In the genomic region with DNA sequence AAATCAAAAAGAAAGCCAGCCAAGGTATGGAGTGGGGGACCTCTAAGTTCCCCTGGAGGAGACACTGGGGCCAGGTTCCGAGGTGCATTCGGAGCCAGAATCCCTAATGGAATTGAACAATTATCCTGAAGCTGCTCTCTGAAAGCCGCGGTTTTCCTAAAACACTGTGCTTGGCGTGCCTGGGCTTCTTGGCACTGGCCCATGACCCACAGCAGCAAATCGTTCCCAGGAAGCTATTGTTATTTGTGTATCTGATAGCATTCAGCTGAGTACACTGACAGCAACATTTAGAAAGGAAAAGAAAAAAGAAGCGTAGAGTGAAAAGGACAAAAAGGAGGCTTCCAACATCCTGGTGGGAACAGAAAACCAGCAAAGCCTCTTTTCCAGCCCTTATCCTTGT, we compare ENCODE assay signal across 1 cellular context.
TF ChIP-seq lines count a peak whose summit lies in the region.

No MANE protein-coding gene starts in this region.

TF ChIP-seq in IMR-90, 13 proteins besides CTCF, POLR2A, EP300 and RAD21 (continued from another document):
- TF ChIP-seq RCOR1 (IDR thresholded peaks at IDR 0.05; ENCODE audit: insufficient replicate concordance, low read length) (no peak), MAZ (IDR thresholded peaks at IDR 0.05; ENCODE audit: borderline replicate concordance, low read depth, low read length) (no peak), RFX5 (IDR thresholded peaks at IDR 0.05; ENCODE audit: low read depth, low read length) (no peak), NFE2L2 (IDR thresholded peaks at IDR 0.05; ENCODE audit: low read depth, low read length) (no peak)
- TF ChIP-seq, protein P1, sequence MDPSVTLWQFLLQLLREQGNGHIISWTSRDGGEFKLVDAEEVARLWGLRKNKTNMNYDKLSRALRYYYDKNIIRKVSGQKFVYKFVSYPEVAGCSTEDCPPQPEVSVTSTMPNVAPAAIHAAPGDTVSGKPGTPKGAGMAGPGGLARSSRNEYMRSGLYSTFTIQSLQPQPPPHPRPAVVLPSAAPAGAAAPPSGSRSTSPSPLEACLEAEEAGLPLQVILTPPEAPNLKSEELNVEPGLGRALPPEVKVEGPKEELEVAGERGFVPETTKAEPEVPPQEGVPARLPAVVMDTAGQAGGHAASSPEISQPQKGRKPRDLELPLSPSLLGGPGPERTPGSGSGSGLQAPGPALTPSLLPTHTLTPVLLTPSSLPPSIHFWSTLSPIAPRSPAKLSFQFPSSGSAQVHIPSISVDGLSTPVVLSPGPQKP (IDR thresholded peaks at IDR 0.05; ENCODE audit: borderline replicate concordance, low read depth, low read length) = no peak
